Comparison of ENCODE assay signal across 15 cellular contexts in the genomic region with DNA sequence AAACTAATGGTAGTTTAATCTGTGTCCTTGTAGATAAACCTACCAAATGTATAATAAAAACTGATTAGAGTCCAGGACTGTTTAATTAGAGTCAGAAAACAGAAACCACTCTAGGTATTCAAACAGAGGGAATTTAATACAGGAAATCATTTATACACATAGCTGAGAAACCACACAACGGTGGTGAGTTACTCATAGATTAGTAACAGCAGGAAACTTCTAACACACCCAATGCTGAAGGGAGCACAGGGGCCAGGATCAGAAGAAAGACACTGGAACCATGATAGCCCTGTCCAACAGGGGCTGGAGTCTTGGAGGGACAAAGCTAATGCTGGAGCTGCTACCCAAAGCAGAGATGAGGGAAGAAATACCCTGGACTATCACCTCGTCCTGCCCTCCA.
A peak's percentile ranks its signal among the peaks of the same experiment; 100 is the strongest.
DNase-seq lines count a peak whose midpoint lies in the region; ATAC-seq and TF ChIP-seq lines count a peak whose summit lies in the region.
"Had no signal": no experiment of that assay in that cellular context is flagged by ENCODE, and none has a peak within 500 bp of the region (broad histone marks: within the 10 kb centered on the region; RNA-seq: fewer than 3 reads in every experiment).

No MANE protein-coding gene starts in this region.

- H3K36me3 ChIP-seq in MG63 (no peaks in the 10 kb centered on the region), mammary epithelial cell (ENCODE audit: insufficient read depth, low read length) (no peaks in the 10 kb centered on the region)
- H3K36me3 ChIP-seq: right lobe of liver had no signal

- H4K20me1 ChIP-seq in mammary epithelial cell (ENCODE audit: insufficient read depth, low read length): no peaks in the 10 kb centered on the region

- H3K9me3 ChIP-seq in MG63 (peaks cover 17% of the 10 kb centered on the region), mammary epithelial cell (replicated peaks; ENCODE audit: insufficient read depth, low read length) (peaks cover 25% of the 10 kb centered on the region)
- H3K9me3 ChIP-seq: right lobe of liver had no signal

- DNase-seq in COLO829 (ENCODE audit: low spot score) (peak; percentile 29), MG63 (peak; percentile 36), mammary epithelial cell (peak; percentile 90), kidney glomerular epithelial cell (lab: John Stamatoyannopoulos, UW) (peak; percentile 30), NCI-H187 (lab: John Stamatoyannopoulos, UW) (no peak), coronary artery (ENCODE audit: low spot score) (no peak)
- DNase-seq: activated T-cell treated with anti-CD3 and anti-CD28 coated beads, Interleukin-2, amount 50 U/mL, for 4 hours; CD4-positive, CD25-positive, alpha-beta regulatory T cell; effector memory CD8-positive, alpha-beta T cell; GDM1; NCI-H345; right lobe of liver; stimulated activated naive CD8-positive, alpha-beta T cell treated with anti-CD3 and anti-CD28 coated beads, Interleukin-15, Interleukin-2, amounts not matched to agents 100 U/mL and 50 U/mL, for 24 hours had no signal

- peak overlapping the region; percentile 43 for H3K4me2 ChIP-seq in mammary epithelial cell (ENCODE audit: insufficient read depth, low read depth, low read length)

- no TSS peak for BruUV-seq in mammary epithelial cell (replicated peaks; lab: Mats Ljungman, UMichigan)

- CTCF ChIA-PET in mammary epithelial cell (lab: Charles Lee; ENCODE audit: low non-redundant PET): interaction anchor here (1.0 kb wide), 1 partner anchor 9 kb away, joined by 3 read pairs; no protein-coding TSS in a partner anchor

- peaks cover 29% of the 10 kb centered on the region for H3K4me1 ChIP-seq in mammary epithelial cell (ENCODE audit: insufficient read depth, low read length)
- H3K4me1 ChIP-seq: right lobe of liver had no signal

- H3K4me3 ChIP-seq in MG63 (no peak overlapping the region), mammary epithelial cell (replicated peaks in 1 of 3; ENCODE audit: insufficient read depth in 1 of 3, low read depth in 2 of 3, low read length in 3 of 3) (no peak overlapping the region), coronary artery (no peak overlapping the region)
- H3K4me3 ChIP-seq: right lobe of liver had no signal

- intact Hi-C loops in mammary epithelial cell (cut with micrococcal nuclease): loop anchor here (1.0 to 2.0 kb wide), 2 partner anchors 9 to 28 kb away; no protein-coding TSS in a partner anchor

- ATAC-seq in GM18520 (IDR thresholded peaks at IDR 0.05; ENCODE audit: unreplicated experiment) (no peak), HG03095 (IDR thresholded peaks at IDR 0.05; ENCODE audit: unreplicated experiment) (no peak)
- ATAC-seq: activated T-cell treated with anti-CD3 and anti-CD28 coated beads, Interleukin-2, amount 50 U/mL, for 4 hours; effector memory CD8-positive, alpha-beta T cell; right lobe of liver; stimulated activated naive CD8-positive, alpha-beta T cell treated with anti-CD3 and anti-CD28 coated beads, Interleukin-15, Interleukin-2, amounts not matched to agents 100 U/mL and 50 U/mL, for 24 hours had no signal

- peak overlapping the region; percentile 54 for H2AFZ ChIP-seq in mammary epithelial cell (ENCODE audit: low read depth, low read length)

- no peak for TF ChIP-seq CTCF in mammary epithelial cell (conservative IDR thresholded peaks at IDR 0.05 in 1 of 2, IDR thresholded peaks at IDR 0.05 in 1 of 2; ENCODE audit: extremely low read depth in 1 of 2, insufficient read depth in 1 of 2, low read depth in 1 of 2, low read length in 2 of 2)
- no peak for TF ChIP-seq CTCF in coronary artery (IDR thresholded peaks at IDR 0.05)

- H3K27ac ChIP-seq in mammary epithelial cell (ENCODE audit: insufficient read depth, low read depth, low read length) (peak overlapping the region; percentile 91), coronary artery (no peak overlapping the region)
- H3K27ac ChIP-seq: right lobe of liver had no signal

- in situ Hi-C loops in mammary epithelial cell (cut with MboI; ENCODE audit: low sequenced_read_pairs in 2 of 2): no loop called here

- 3% methylated on average over 2 of the region's 2 CpGs for WGBS in mammary epithelial cell (ENCODE audit: low coverage, missing lambda C conversion rate)

- dilution Hi-C loops in mammary epithelial cell (cut with HindIII; ENCODE audit: low sequenced_read_pairs): loop anchor here (5.0 kb wide), 1 partner anchor 52 kb away; no protein-coding TSS in a partner anchor

- H3K79me2 ChIP-seq in mammary epithelial cell (ENCODE audit: insufficient read depth, low read length): no peaks in the 10 kb centered on the region

- H3K27me3 ChIP-seq in MG63: no peaks in the 10 kb centered on the region
- no peaks in the 10 kb centered on the region for H3K27me3 ChIP-seq in mammary epithelial cell (ENCODE audit: insufficient read depth, low read length)
- H3K27me3 ChIP-seq: right lobe of liver had no signal

- peak overlapping the region; percentile 60 for H3K9ac ChIP-seq in mammary epithelial cell (ENCODE audit: insufficient read depth, low read length)

Comparison
In these comparisons a context has a peak if more than half of its experiments do, and no peak if none do; other contexts are left out.
1. DNase-seq: peak in COLO829 (single experiment), MG63 (single experiment), mammary epithelial cell (single experiment) and kidney glomerular epithelial cell (single experiment); none in NCI-H187 (0 of 2) and coronary artery (single experiment).